8 cellular contexts compared by ENCODE assay signal in genomic region chr14:63470877-63471565, GRCh38.
DNase-seq lines count a peak whose midpoint lies in the region; ATAC-seq and TF ChIP-seq lines count a peak whose summit lies in the region.

No MANE protein-coding gene starts in this region.

- peaks cover 25% of the 10 kb centered on the region for H3K4me1 ChIP-seq in foreskin keratinocyte
- H3K4me1 ChIP-seq in sigmoid colon: peaks cover 0 to 65% (median 45%) of the 10 kb centered on the region in 4 donors

- POLR2A ChIA-PET in AG04450 (lab: Yijun Ruan, JAX): no interaction called here

- H3K4me3 ChIP-seq in AG04450 (ENCODE audit: low read depth, low read length): no peak overlapping the region
- no peak overlapping the region for H3K4me3 ChIP-seq in sigmoid colon

- WGBS in sigmoid colon, 2 donors: 64% methylated on average over 3 of the region's 3 CpGs

- ATAC-seq in GM18868 (IDR thresholded peaks at IDR 0.05; ENCODE audit: unreplicated experiment) (peak; percentile 96), HG03025 (IDR thresholded peaks at IDR 0.05; ENCODE audit: low FRiP score, unreplicated experiment) (peak; percentile 82), foreskin keratinocyte (peak; percentile 90)

- no peaks in the 10 kb centered on the region for H3K36me3 ChIP-seq in sigmoid colon

- intact Hi-C loops in sigmoid colon (cut with DNase I): no loop called here

- H3K27me3 ChIP-seq in AG04450 (ENCODE audit: control insufficient read depth, insufficient read depth, low read length): no peaks in the 10 kb centered on the region
- H3K27me3 ChIP-seq in foreskin keratinocyte: no peaks in the 10 kb centered on the region
- no peaks in the 10 kb centered on the region for H3K27me3 ChIP-seq in sigmoid colon

- no peak for TF ChIP-seq POLR2A in sigmoid colon (IDR thresholded peaks at IDR 0.05)

- DNase-seq in AG04450 (ENCODE audit: low read depth, low spot score): peak; percentile 41
- DNase-seq in RPMI8226: peak; percentile 23
- peak; percentile 69 to 79 for DNase-seq in foreskin keratinocyte
- no peak for DNase-seq in NCI-H128 (lab: John Stamatoyannopoulos, UW; ENCODE audit: unreplicated experiment)
- no peak for DNase-seq in sigmoid colon
- no peak for DNase-seq in NCI-H345 treated with DMSO at 0.1 percent for 48 hours (lab: John Stamatoyannopoulos, UW; ENCODE audit: unreplicated experiment)

- H3K9me3 ChIP-seq in AG04450 (ENCODE audit: control insufficient read depth, insufficient read depth, low read length) (no peaks in the 10 kb centered on the region), sigmoid colon (no peaks in the 10 kb centered on the region)

- TF ChIP-seq CTCF in AG04450 (IDR thresholded peaks at IDR 0.05; ENCODE audit: low read depth, low read length) (no peak), foreskin keratinocyte (conservative IDR thresholded peaks at IDR 0.05) (no peak), sigmoid colon (IDR thresholded peaks at IDR 0.05) (no peak)

- no peak overlapping the region for H3K27ac ChIP-seq in AG04450 (ENCODE audit: low read depth, low read length)
- H3K27ac ChIP-seq in foreskin keratinocyte: peak overlapping the region; percentile 52
- no peak overlapping the region for H3K27ac ChIP-seq in sigmoid colon

- CTCF ChIA-PET in AG04450 (lab: Charles Lee): no interaction called here

- no peak for TF ChIP-seq EP300 in sigmoid colon (IDR thresholded peaks at IDR 0.05)

Comparison
In these comparisons a context has a peak if more than half of its experiments do, and no peak if none do; other contexts are left out.
1. DNase-seq: peak in AG04450 (single experiment), RPMI8226 (single experiment) and foreskin keratinocyte (2 of 2); none in NCI-H128 (single experiment), sigmoid colon (single experiment) and NCI-H345 treated with DMSO at 0.1 percent for 48 hours (single experiment).
2. Peak in every context shown above with its lines, with median percentiles within 50 percentile points of each other: ATAC-seq.